Comparison of ENCODE assay signal across 8 cellular contexts in the genomic region with DNA sequence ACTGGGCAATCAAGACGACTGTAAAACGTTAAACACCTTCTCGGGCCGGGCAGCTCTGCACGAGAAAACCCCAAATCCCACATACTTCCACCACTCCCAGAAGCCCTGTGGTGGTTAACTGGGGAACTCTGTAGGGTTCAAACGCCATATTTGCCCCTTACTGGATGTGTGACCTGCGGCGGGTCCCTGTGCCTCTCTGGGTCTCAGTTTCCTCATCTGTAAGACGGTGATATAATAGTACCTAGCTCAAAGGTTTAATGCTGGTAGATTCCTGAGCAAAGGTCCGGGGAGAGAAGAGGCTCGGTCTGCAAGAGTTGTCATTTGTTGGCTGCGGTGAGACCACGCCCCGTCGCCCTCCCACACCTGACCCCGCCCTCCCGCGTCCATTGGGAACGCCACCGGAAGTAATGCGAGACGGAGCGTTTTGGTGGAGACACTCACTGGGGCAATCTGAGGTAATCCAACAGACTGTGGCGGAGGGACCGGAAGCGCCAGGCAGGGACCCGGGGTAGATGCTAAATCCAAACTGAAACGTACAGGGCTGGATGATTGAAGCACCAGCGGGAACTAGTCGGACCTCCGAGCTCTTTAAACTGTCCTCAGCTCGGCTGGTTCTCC.
DNase-seq lines count a peak whose midpoint lies in the region; ATAC-seq and TF ChIP-seq lines count a peak whose summit lies in the region.

No MANE protein-coding gene starts in this region.

- H3K4me3 ChIP-seq in AG09309 (ENCODE audit: control insufficient read depth, low read depth, low read length) = peak overlapping the region; percentile 90

- no peak for TF ChIP-seq CTCF in AG09309 (IDR thresholded peaks at IDR 0.05; ENCODE audit: control insufficient read depth, insufficient read depth, low read depth, low read length, missing control alignments)

- ATAC-seq in GM19025 (IDR thresholded peaks at IDR 0.05; ENCODE audit: low read depth, unreplicated experiment) = peak; percentile 66
- ATAC-seq in HG03280 (IDR thresholded peaks at IDR 0.05; ENCODE audit: unreplicated experiment) = peak; percentile 77

- DNase-seq in AG09309 (ENCODE audit: low read depth) (peak; percentile 91), NCI-H345 (lab: John Stamatoyannopoulos, UW) (peak; percentile 98), inferior parietal cortex (ENCODE audit: extremely low spot score) (peak; percentile 99), smooth muscle cell of the brain vasculature (ENCODE audit: low read depth, low spot score) (peak; percentile 97)
- DNase-seq in activated CD4-positive, CD25-positive, alpha-beta regulatory T cell (lab: John Stamatoyannopoulos, UW) = peak; percentile 95 to 98 (median 96)
- DNase-seq in central memory CD4-positive, alpha-beta T cell = peak; percentile 98

Comparison
In these comparisons a context has a peak if more than half of its experiments do, and no peak if none do; other contexts are left out.
1. Peak in every context shown above with its lines: DNase-seq, ATAC-seq and H3K4me3 ChIP-seq.